1 cellular context compared by ENCODE assay signal in genomic region chr12:108358580-108358965, GRCh38.
TF ChIP-seq lines count a peak whose summit lies in the region.

No MANE protein-coding gene starts in this region.

TF ChIP-seq in GM23338, 12 proteins besides CTCF, POLR2A, EP300 and RAD21 (continued from another document):
- TF ChIP-seq ZNF462 (CRISPR knock-in tag; IDR thresholded peaks at IDR 0.05) (no peak), STAT1 (IDR thresholded peaks at IDR 0.05; ENCODE audit: unreplicated experiment) (no peak), POLR2AphosphoS5 (IDR thresholded peaks at IDR 0.05; ENCODE audit: low read depth) (no peak), ZNF114 (CRISPR knock-in tag; IDR thresholded peaks at IDR 0.05) (no peak)
